Comparison of ENCODE assay signal across 16 cellular contexts in genomic region chr1:227562037-227562436, GRCh38. TPM values are rescaled to one million over a fixed set of nuclear protein-coding genes. Genes with fewer than 3 reads are reported as not detected.
A peak's percentile ranks its signal among the peaks of the same experiment; 100 is the strongest.
DNase-seq lines count a peak whose midpoint lies in the region; FAIRE-seq and TF ChIP-seq lines count a peak whose summit lies in the region.
"Had no signal": no experiment of that assay in that cellular context is flagged by ENCODE, and none has a peak within 500 bp of the region (broad histone marks: within the 10 kb centered on the region; RNA-seq: fewer than 3 reads in every experiment).

No MANE protein-coding gene starts in this region.

- peaks cover 0 to 4% (median 0%) of the 10 kb centered on the region in 3 donors for H3K36me3 Mint-ChIP-seq in immature natural killer cell
- peaks cover 15% of the 10 kb centered on the region for H3K36me3 Mint-ChIP-seq in progenitor cell of endocrine pancreas (ENCODE audit: insufficient read depth)

- H3K4me1 Mint-ChIP-seq in immature natural killer cell (peaks cover 34 to 39% of the 10 kb centered on the region in 2 donors), progenitor cell of endocrine pancreas (ENCODE audit: low read depth) (peaks cover 12% of the 10 kb centered on the region)

- peak overlapping the region in 3 of 6 donors; percentile 25 to 85 (median 84) for H3K27ac Mint-ChIP-seq in immature natural killer cell
- peak overlapping the region; percentile 5 for H3K27ac Mint-ChIP-seq in progenitor cell of endocrine pancreas
- H3K27ac Mint-ChIP-seq: GM23338 had no signal

- H3K4me3 Mint-ChIP-seq in immature natural killer cell (peak overlapping the region; percentile 4 to 95 (median 48)), progenitor cell of endocrine pancreas (ENCODE audit: low read depth) (peak overlapping the region; percentile 23)
- H3K4me3 Mint-ChIP-seq: GM23338 had no signal

- no peak overlapping the region for H2AFZ ChIP-seq in hepatocyte
- H2AFZ ChIP-seq: GM23338 had no signal

- no peaks in the 10 kb centered on the region for H3K9me3 ChIP-seq in hepatocyte (ENCODE audit: low read depth)

- FAIRE-seq in frontal cortex (lab: Jason Lieb, UNC), result no peak
- FAIRE-seq: A204.1 had no signal

- H3K9me2 ChIP-seq in hepatocyte (replicated peaks; ENCODE audit: insufficient read depth), result no peaks in the 10 kb centered on the region

- H3K4me2 ChIP-seq in hepatocyte, result no peak overlapping the region
- H3K4me2 ChIP-seq: GM23338 had no signal

- DNase-seq in activated effector memory CD4-positive, alpha-beta T cell treated with anti-CD3 and anti-CD28 coated beads, Interleukin-2, amount 50 U/mL, for 16 hours, result peak; percentile 54
- DNase-seq in activated effector memory CD4-positive, alpha-beta T cell treated with Interleukin-2 at 50 U/mL for 16 hours, result no peak
- DNase-seq in GM13976 (ENCODE audit: low spot score), result peak; percentile 19
- no peak for DNase-seq in immature natural killer cell
- no peak for DNase-seq in progenitor cell of endocrine pancreas (ENCODE audit: low spot score, unreplicated experiment)
- DNase-seq in frontal cortex (ENCODE audit: low spot score in 2 of 2), result no peak
- no peak for DNase-seq in activated CD8-positive, alpha-beta memory T cell treated with anti-CD3 and anti-CD28 coated beads, Interleukin-2, amount 50 U/mL, for 4 hours
- DNase-seq in hepatocyte (ENCODE audit: low spot score), result no peak
- DNase-seq: DMS79 treated with DMSO at 0.1 percent for 48 hours, GDM1, KG1, NCI-H1694 treated with DMSO at 0.1 percent for 48 hours, NCI-H345, NCI-H69 had no signal

- H3K4me3 ChIP-seq in hepatocyte, result no peak overlapping the region
- H3K4me3 ChIP-seq: GM23338 had no signal

- 95% methylated on average over 6 of the region's 6 CpGs for whole genome bisulfite sequencing in hepatocyte (ENCODE audit: low lambda C conversion rate, missing lambda C conversion rate)

- H3K4me1 ChIP-seq in hepatocyte (ENCODE audit: insufficient read depth), result peaks cover 5% of the 10 kb centered on the region

- in situ Hi-C loops in GM13976 (cut with MboI; ENCODE audit: low sequenced_read_pairs, unreplicated experiment), result no loop called here

- peaks cover 28% of the 10 kb centered on the region for H3K79me2 ChIP-seq in hepatocyte

- H3K9me3 Mint-ChIP-seq in immature natural killer cell (peaks cover 0 to 6% (median 1%) of the 10 kb centered on the region in 6 donors), progenitor cell of endocrine pancreas (ENCODE audit: low read depth) (peaks cover 15% of the 10 kb centered on the region)

- H3K27me3 ChIP-seq in hepatocyte, result no peaks in the 10 kb centered on the region

- H3K27me3 Mint-ChIP-seq in immature natural killer cell (ENCODE audit: low read depth in 3 of 3) (peaks cover 16 to 28% (median 24%) of the 10 kb centered on the region in 3 donors), progenitor cell of endocrine pancreas (peaks cover 6% of the 10 kb centered on the region)

- H3K36me3 ChIP-seq in hepatocyte (replicated peaks; ENCODE audit: insufficient read depth, low read depth), result no peaks in the 10 kb centered on the region

- TF ChIP-seq CTCF in GM13976 (IDR thresholded peaks at IDR 0.05; ENCODE audit: borderline replicate concordance, control extremely low read depth, extremely low read depth, insufficient read depth, missing control alignments), result no peak
- no peak for TF ChIP-seq CTCF in progenitor cell of endocrine pancreas (IDR thresholded peaks at IDR 0.05; ENCODE audit: unreplicated experiment)
- TF ChIP-seq CTCF in hepatocyte (IDR thresholded peaks at IDR 0.05; ENCODE audit: poor library complexity), result no peak

- no peak overlapping the region for H3K27ac ChIP-seq in hepatocyte

- H4K20me1 ChIP-seq in hepatocyte (ENCODE audit: insufficient read depth, poor library complexity, severe bottlenecking), result no peaks in the 10 kb centered on the region

RNA-seq across cellular contexts. Expression of gene ZNF678, which starts 1.3 kb away (rescaled TPM):
- polyA plus RNA-seq in immature natural killer cell (1 to 10 TPM; 2.1 to 6.4 (median 4.9) TPM), hepatocyte (1.7 and 2.3 TPM in 2 replicates)
- total RNA-seq in progenitor cell of endocrine pancreas (19.8 and 24.1 TPM in 2 replicates), frontal cortex (48.1 TPM), hepatocyte (11.5 and 14.2 TPM in 2 replicates)

Comparison
In these comparisons a context has a peak if more than half of its experiments do, and no peak if none do; other contexts are left out.
1. DNase-seq: peak in activated effector memory CD4-positive, alpha-beta T cell treated with anti-CD3 and anti-CD28 coated beads, Interleukin-2, amount 50 U/mL, for 16 hours (single experiment) and GM13976 (single experiment); none in activated effector memory CD4-positive, alpha-beta T cell treated with Interleukin-2 at 50 U/mL for 16 hours (single experiment), immature natural killer cell (0 of 3), progenitor cell of endocrine pancreas (single experiment), frontal cortex (0 of 2), activated CD8-positive, alpha-beta memory T cell treated with anti-CD3 and anti-CD28 coated beads, Interleukin-2, amount 50 U/mL, for 4 hours (single experiment) and hepatocyte (single experiment).